1 cellular context compared by ENCODE assay signal in genomic region chr10:121994429-121994881, GRCh38.
TF ChIP-seq lines count a peak whose summit lies in the region.

No MANE protein-coding gene starts in this region.

TF ChIP-seq in WTC11, 78 proteins besides CTCF, POLR2A, EP300 and RAD21 (continued from another document):
- no peak for TF ChIP-seq ZBTB43 (CRISPR knock-in tag; IDR thresholded peaks at IDR 0.05)
- no peak for TF ChIP-seq GABPB1 (CRISPR knock-in tag; IDR thresholded peaks at IDR 0.05)
- TF ChIP-seq NFE2L1 (CRISPR knock-in tag; IDR thresholded peaks at IDR 0.05): no peak
- TF ChIP-seq USF1 (CRISPR knock-in tag; IDR thresholded peaks at IDR 0.05): no peak
TF ChIP-seq in WTC11: peak in this region for 0.
